ENCODE assay signal across 18 cellular contexts in the genomic region with DNA sequence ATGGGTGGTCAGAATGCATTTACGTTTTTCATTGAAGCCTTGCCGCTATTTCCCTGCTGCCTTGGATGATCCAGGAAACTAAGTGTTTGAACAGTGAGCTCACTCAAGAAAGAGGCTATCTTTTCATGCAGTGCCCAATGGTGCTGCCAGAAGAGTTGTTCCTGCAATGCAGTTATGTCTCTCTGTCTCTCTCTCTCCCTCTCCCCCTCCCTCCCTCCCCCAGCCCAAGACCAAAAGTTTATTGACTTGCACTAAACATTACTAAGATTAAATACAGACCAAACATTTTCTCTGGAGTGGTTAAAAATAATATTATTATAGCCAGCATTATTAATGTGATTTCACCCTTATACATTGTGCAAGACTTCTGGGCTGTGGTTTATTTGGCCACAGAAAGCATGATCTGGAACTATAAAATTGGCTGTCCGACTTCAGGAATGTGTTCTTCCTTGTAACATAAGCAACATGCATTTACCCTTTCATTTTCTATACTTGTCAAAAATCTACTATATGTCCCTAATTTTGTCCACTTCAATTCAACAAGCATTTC. TPM values are rescaled to one million over a fixed set of nuclear protein-coding genes. Genes with fewer than 3 reads are reported as not detected.
DNase-seq lines count a peak whose midpoint lies in the region; ATAC-seq, FAIRE-seq and TF ChIP-seq lines count a peak whose summit lies in the region.
"Had no signal": no experiment of that assay in that cellular context is flagged by ENCODE, and none has a peak within 500 bp of the region (broad histone marks: within the 10 kb centered on the region; RNA-seq: fewer than 3 reads in every experiment).

No MANE protein-coding gene starts in this region.

- no peak overlapping the region for H3K4me2 ChIP-seq in K562 (ENCODE audit: insufficient read depth, low read length)

- intact Hi-C loops in right cardiac atrium (cut with DNase I) (no loop called here), cardiac septum (cut with DNase I) (no loop called here), K562 (cut with micrococcal nuclease) (no loop called here), left lung (cut with DNase I) (no loop called here)

- H3K27ac ChIP-seq in right cardiac atrium (ENCODE audit: low read length) (peak overlapping the region; percentile 75), K562 (ENCODE audit: extremely low read depth, low read depth, low read length) (no peak overlapping the region), left lung (no peak overlapping the region)
- H3K27ac ChIP-seq: cardiac muscle cell, testis had no signal

- DNase-seq in right cardiac atrium (no peak), cardiac septum (ENCODE audit: low spot score) (no peak), K562 (ENCODE audit: extremely low read depth in 1 of 4, low spot score in 3 of 4) (no peak), left lung (no peak), amniotic stem cell (lab: John Stamatoyannopoulos, UW) (no peak), dermis blood vessel endothelial cell (no peak)
- DNase-seq: ACHN; activated CD8-positive, alpha-beta T cell treated with anti-CD3 and anti-CD28 coated beads, Interleukin-2, amount 10 ng/mL, durations not matched to agents 7 days and 5 days; KG1; NCI-H1694 treated with DMSO at 0.1 percent for 48 hours; NCI-H748 treated with DMSO at 0.1 percent for 48 hours; occipital lobe; Right ventricle myocardium superior; testis had no signal

- no peaks in the 10 kb centered on the region for H3K9me1 ChIP-seq in K562 (ENCODE audit: control insufficient read depth, insufficient read depth, low read length)

- H3K36me3 ChIP-seq in K562 (ENCODE audit: control insufficient read depth, insufficient read depth, low read length): no peaks in the 10 kb centered on the region
- H3K36me3 ChIP-seq in left lung: no peaks in the 10 kb centered on the region
- H3K36me3 ChIP-seq: cardiac muscle cell had no signal

- H3K9me3 ChIP-seq in right cardiac atrium (ENCODE audit: control insufficient read depth, low read length) (no peaks in the 10 kb centered on the region), K562 (replicated peaks; ENCODE audit: control insufficient read depth, insufficient read depth, low read depth, low read length) (no peaks in the 10 kb centered on the region), left lung (no peaks in the 10 kb centered on the region)
- H3K9me3 ChIP-seq: testis had no signal

- no peak overlapping the region for H3K9ac ChIP-seq in K562 (ENCODE audit: insufficient read depth in 1 of 2, low read depth in 2 of 2, low read length in 2 of 2)

- no peak overlapping the region for H2AFZ ChIP-seq in K562 (ENCODE audit: low read depth, low read length)

- no peaks in the 10 kb centered on the region for H3K27me3 ChIP-seq in right cardiac atrium (ENCODE audit: control insufficient read depth, insufficient read depth)
- H3K27me3 ChIP-seq in K562 (ENCODE audit: control insufficient read depth in 2 of 2, insufficient read depth in 2 of 2, low read length in 2 of 2): peaks cover 0 to 4% of the 10 kb centered on the region in 2 experiments; a peak in 2 of 5 replicates
- no peaks in the 10 kb centered on the region for H3K27me3 ChIP-seq in left lung
- H3K27me3 ChIP-seq: cardiac muscle cell, testis had no signal

- in situ Hi-C loops in K562 (cut with MboI): no loop called here

- no peaks in the 10 kb centered on the region for H4K20me1 ChIP-seq in K562 (replicated peaks; ENCODE audit: control insufficient read depth, insufficient read depth, low read length)

- no peak for TF ChIP-seq CTCF in K562 (IDR thresholded peaks at IDR 0.05 in 2 of 3, conservative IDR thresholded peaks at IDR 0.05 in 1 of 3; ENCODE audit: insufficient read depth in 2 of 3, low read depth in 1 of 3, low read length in 3 of 3)
- TF ChIP-seq CTCF in left lung (IDR thresholded peaks at IDR 0.05): no peak

- no peaks in the 10 kb centered on the region for H3K4me1 ChIP-seq in right cardiac atrium (ENCODE audit: control insufficient read depth, insufficient read depth, low read length)
- H3K4me1 ChIP-seq in K562 (replicated peaks in 1 of 2; ENCODE audit: control insufficient read depth in 2 of 2, insufficient read depth in 2 of 2, low read length in 2 of 2): no peaks in the 10 kb centered on the region; a peak in 1 of 5 replicates
- H3K4me1 ChIP-seq in left lung: peaks cover 0 to 16% of the 10 kb centered on the region in 2 donors
- H3K4me1 ChIP-seq: testis had no signal

- no peaks in the 10 kb centered on the region for H3K79me2 ChIP-seq in K562 (ENCODE audit: control insufficient read depth, insufficient read depth, low read length)

- ATAC-seq in right cardiac atrium (peak; percentile 33 to 61), K562 (no peak), left lung (peak; percentile 44), GM21367 (IDR thresholded peaks at IDR 0.05; ENCODE audit: unreplicated experiment) (no peak), esophagus mucosa (no peak)
- ATAC-seq: activated CD8-positive, alpha-beta T cell treated with anti-CD3 and anti-CD28 coated beads, Interleukin-2, amount 10 ng/mL, durations not matched to agents 7 days and 5 days had no signal

- TF ChIP-seq RAD21 in K562 (CRISPR knock-in tag; conservative IDR thresholded peaks at IDR 0.05 in 1 of 2, IDR thresholded peaks at IDR 0.05 in 1 of 2): no peak

- BruUV-seq in K562 (replicated peaks; lab: Mats Ljungman, UMichigan): no TSS peak

- peak; percentile 6 for FAIRE-seq in K562 (lab: Jason Lieb, UNC)
- FAIRE-seq: endothelial cell of umbilical vein had no signal

- H3K4me3 ChIP-seq in right cardiac atrium (ENCODE audit: low read length) (no peak overlapping the region), K562 (no peak overlapping the region), left lung (no peak overlapping the region)
- H3K4me3 ChIP-seq: cardiac muscle cell, testis had no signal

- TF ChIP-seq POLR2A in K562 (conservative IDR thresholded peaks at IDR 0.05): no peak

- CTCF ChIA-PET in K562 (lab: Yijun Ruan, JAX; ENCODE audit: low intra/inter-chr PET ratio): no interaction called here

- POLR2A ChIA-PET in K562 (lab: Yijun Ruan, JAX): interaction anchor here (0.6 kb wide), 1 partner anchor 286 kb away, joined by 3 read pairs; no protein-coding TSS in a partner anchor

- WGBS in right cardiac atrium: 48% methylated on average over 3 of the region's 3 CpGs
- WGBS in K562 (ENCODE audit: insufficient coverage, low coverage, missing lambda C conversion rate): 7% methylated on average over 3 of the region's 3 CpGs

- no peak for TF ChIP-seq EP300 in K562 (IDR thresholded peaks at IDR 0.05; ENCODE audit: low read length)

RNA-seq across cellular contexts. Expression of gene FUT4, which starts 6.6 kb away (rescaled TPM):
- total RNA-seq in right cardiac atrium (1 to 10 TPM; 2.0 to 2.9 (median 2.5) TPM), cardiac septum (2.4 TPM), K562 (2014; rRNA removed) (6.4 and 6.9 TPM in 2 replicates), K562 (2014; rRNA removed; fragmentation: Illumina TruSeq; extraction: Trizol) (4.9 and 5.2 TPM in 2 replicates), K562 (2015; rRNA removed; fragmentation: Illumina TruSeq; extraction: Trizol) (5.9 and 6.0 TPM in 2 replicates), K562 (2021) (8.7 and 8.9 TPM in 2 replicates), left lung (1 to 10 TPM; 6.2 to 7.3 TPM), dermis blood vessel endothelial cell (6.4 and 6.5 TPM in 2 replicates), esophagus mucosa (1.4 TPM)
- polyA plus RNA-seq in right cardiac atrium (1.2 TPM), K562 (2011; rRNA removed) (3.7 and 4.7 TPM in 2 replicates), K562 (2014; fragmentation: Illumina TruSeq; extraction: Trizol) (5.0 and 5.5 TPM in 2 replicates), K562 (2014; fragmentation: Nextera tagmentation; extraction: Ambion mirVana) (1 to 10 TPM; 1.1 to 1.4 TPM), K562 (2014; rRNA removed) (5.4 and 5.7 TPM in 2 replicates)
- total RNA-seq in K562 (2011; cell fraction: chromatin; rRNA removed; ENCODE audit: low replicate concordance): 5.6 and 7.5 TPM in 2 replicates
- total RNA-seq in K562 (2011; cell fraction: nucleolus; rRNA removed): 6.6 and 6.7 TPM in 2 replicates
- 7.6 and 10.2 TPM in 2 replicates for total RNA-seq in K562 (2011; cell fraction: nucleoplasm; rRNA removed)
- 2.8 and 5.2 TPM in 2 replicates for polyA plus RNA-seq in K562 (2011; cell fraction: cytosol; rRNA removed)
- 2.2 and 2.5 TPM in 2 replicates for polyA plus RNA-seq in K562 (2011; cell fraction: nucleus; rRNA removed)
- polyA plus RNA-seq in K562 (2012): 5.5 and 6.0 TPM in 2 replicates
- 6.2 and 6.5 TPM in 2 replicates for polyA minus RNA-seq in K562 (2011; rRNA and poly(A)+ RNA removed)
- 2.3 and 3.0 TPM in 2 replicates for polyA minus RNA-seq in K562 (2011; cell fraction: cytosol; rRNA and poly(A)+ RNA removed)
- 4.0 and 6.1 TPM in 2 replicates for polyA minus RNA-seq in K562 (2011; cell fraction: nucleus; rRNA and poly(A)+ RNA removed)

RNA-seq across cellular contexts. Expression of gene C11orf97, which starts 24.9 kb away (rescaled TPM):
- total RNA-seq in right cardiac atrium: not detected
- not detected for polyA plus RNA-seq in right cardiac atrium
- not detected for total RNA-seq in cardiac septum
- total RNA-seq in K562 (2011; cell fraction: chromatin; rRNA removed; ENCODE audit: low replicate concordance): not detected in 2 replicates
- not detected in 2 replicates for total RNA-seq in K562 (2011; cell fraction: nucleolus; rRNA removed)
- not detected in 2 replicates for total RNA-seq in K562 (2011; cell fraction: nucleoplasm; rRNA removed)
- not detected in 2 replicates for total RNA-seq in K562 (2014; rRNA removed)
- not detected in 2 replicates for total RNA-seq in K562 (2014; rRNA removed; fragmentation: Illumina TruSeq; extraction: Trizol)
- not detected in 2 replicates for total RNA-seq in K562 (2015; rRNA removed; fragmentation: Illumina TruSeq; extraction: Trizol)
- total RNA-seq in K562 (2021): not detected in 2 replicates
- not detected in 2 replicates for polyA plus RNA-seq in K562 (2011; rRNA removed)
- not detected in 2 replicates for polyA plus RNA-seq in K562 (2011; cell fraction: cytosol; rRNA removed)
- not detected in 2 replicates for polyA plus RNA-seq in K562 (2011; cell fraction: nucleus; rRNA removed)
- not detected in 2 replicates for polyA plus RNA-seq in K562 (2012)
- not detected in 2 replicates for polyA plus RNA-seq in K562 (2014; fragmentation: Illumina TruSeq; extraction: Trizol)
- polyA plus RNA-seq in K562 (2014; fragmentation: Nextera tagmentation; extraction: Ambion mirVana): not detected
- polyA plus RNA-seq in K562 (2014; rRNA removed): not detected in 2 replicates
- not detected in 2 replicates for polyA minus RNA-seq in K562 (2011; rRNA and poly(A)+ RNA removed)
- not detected in 2 replicates for polyA minus RNA-seq in K562 (2011; cell fraction: cytosol; rRNA and poly(A)+ RNA removed)
- polyA minus RNA-seq in K562 (2011; cell fraction: nucleus; rRNA and poly(A)+ RNA removed): not detected in 2 replicates
- 1 to 10 TPM in 1 of 2 donors, not detected in 1; 1.8 TPM for total RNA-seq in left lung
- not detected in 2 replicates for total RNA-seq in dermis blood vessel endothelial cell
- total RNA-seq in esophagus mucosa: not detected
- total RNA-seq: activated CD8-positive, alpha-beta T cell treated with anti-CD3 and anti-CD28 coated beads, Interleukin-2, amount 10 ng/mL, durations not matched to agents 7 days and 5 days; cardiac muscle cell; endothelial cell of umbilical vein; occipital lobe; Right ventricle myocardium superior had no signal
- polyA plus RNA-seq: cardiac muscle cell, endothelial cell of umbilical vein had no signal

RNA-seq across cellular contexts. Expression of gene PIWIL4, which starts 30.0 kb away (rescaled TPM):
- total RNA-seq in right cardiac atrium (1 to 10 TPM; 1.1 to 3.5 (median 1.8) TPM), cardiac septum (1.8 TPM), K562 (2014; rRNA removed) (9.5 and 10.9 TPM in 2 replicates), K562 (2014; rRNA removed; fragmentation: Illumina TruSeq; extraction: Trizol) (14.9 and 16.0 TPM in 2 replicates), K562 (2015; rRNA removed; fragmentation: Illumina TruSeq; extraction: Trizol) (12.9 and 13.6 TPM in 2 replicates), K562 (2021) (10.2 and 10.5 TPM in 2 replicates), left lung (1 to 10 TPM; 1.3 to 2.7 TPM), dermis blood vessel endothelial cell (0.79 and 1.2 TPM in 2 replicates), esophagus mucosa (0.80 TPM)
- polyA plus RNA-seq in right cardiac atrium (1.6 TPM), K562 (2011; rRNA removed) (1.5 and 6.3 TPM in 2 replicates), K562 (2014; fragmentation: Illumina TruSeq; extraction: Trizol) (15.5 and 17.0 TPM in 2 replicates), K562 (2014; fragmentation: Nextera tagmentation; extraction: Ambion mirVana) (10 to 100 TPM in 1 of 2 experiments, 1 to 10 TPM in 1; 8.4 to 10.8 TPM), K562 (2014; rRNA removed) (13.5 and 16.5 TPM in 2 replicates)
- 7.7 and 17.4 TPM in 2 replicates for total RNA-seq in K562 (2011; cell fraction: chromatin; rRNA removed; ENCODE audit: low replicate concordance)
- 6.2 and 6.4 TPM in 2 replicates for total RNA-seq in K562 (2011; cell fraction: nucleolus; rRNA removed)
- total RNA-seq in K562 (2011; cell fraction: nucleoplasm; rRNA removed): 4.4 and 6.3 TPM in 2 replicates
- 0.84 and 4.6 TPM in 2 replicates for polyA plus RNA-seq in K562 (2011; cell fraction: cytosol; rRNA removed)
- 2.2 and 9.7 TPM in 2 replicates for polyA plus RNA-seq in K562 (2011; cell fraction: nucleus; rRNA removed)
- 9.6 and 10.5 TPM in 2 replicates for polyA plus RNA-seq in K562 (2012)
- 1.2 and 7.7 TPM in 2 replicates for polyA minus RNA-seq in K562 (2011; rRNA and poly(A)+ RNA removed)
- polyA minus RNA-seq in K562 (2011; cell fraction: cytosol; rRNA and poly(A)+ RNA removed): 0.91 and 2.3 TPM in 2 replicates
- 2.2 and 4.4 TPM in 2 replicates for polyA minus RNA-seq in K562 (2011; cell fraction: nucleus; rRNA and poly(A)+ RNA removed)

RNA-seq across cellular contexts. Expression of gene ANKRD49, which starts 43.3 kb away (rescaled TPM):
- total RNA-seq in right cardiac atrium (1 to 10 TPM; 5.4 to 8.6 (median 6.6) TPM), cardiac septum (6.4 TPM), K562 (2014; rRNA removed) (13.4 and 17.1 TPM in 2 replicates), K562 (2014; rRNA removed; fragmentation: Illumina TruSeq; extraction: Trizol) (30.6 and 39.4 TPM in 2 replicates), K562 (2015; rRNA removed; fragmentation: Illumina TruSeq; extraction: Trizol) (32.0 and 32.2 TPM in 2 replicates), K562 (2021) (16.7 and 17.0 TPM in 2 replicates), left lung (10 to 100 TPM in 1 of 2 donors, 1 to 10 TPM in 1; 9.8 to 13.1 TPM), dermis blood vessel endothelial cell (11.2 and 15.7 TPM in 2 replicates), esophagus mucosa (7.0 TPM)
- polyA plus RNA-seq in right cardiac atrium (6.8 TPM), K562 (2011; rRNA removed) (37.4 and 38.7 TPM in 2 replicates), K562 (2014; fragmentation: Illumina TruSeq; extraction: Trizol) (29.3 and 36.4 TPM in 2 replicates), K562 (2014; fragmentation: Nextera tagmentation; extraction: Ambion mirVana) (10 to 100 TPM; 28.8 to 43.5 TPM), K562 (2014; rRNA removed) (26.2 and 31.2 TPM in 2 replicates)
- total RNA-seq in K562 (2011; cell fraction: chromatin; rRNA removed; ENCODE audit: low replicate concordance): 7.3 and 25.9 TPM in 2 replicates
- 3.8 and 7.8 TPM in 2 replicates for total RNA-seq in K562 (2011; cell fraction: nucleolus; rRNA removed)
- 10.2 and 17.6 TPM in 2 replicates for total RNA-seq in K562 (2011; cell fraction: nucleoplasm; rRNA removed)
- 9.4 and 14.8 TPM in 2 replicates for polyA plus RNA-seq in K562 (2011; cell fraction: cytosol; rRNA removed)
- 26.4 and 43.0 TPM in 2 replicates for polyA plus RNA-seq in K562 (2011; cell fraction: nucleus; rRNA removed)
- polyA plus RNA-seq in K562 (2012): 16.3 and 20.2 TPM in 2 replicates
- polyA minus RNA-seq in K562 (2011; rRNA and poly(A)+ RNA removed): 15.1 and 16.6 TPM in 2 replicates
- 4.2 and 8.3 TPM in 2 replicates for polyA minus RNA-seq in K562 (2011; cell fraction: cytosol; rRNA and poly(A)+ RNA removed)
- 10.2 and 24.4 TPM in 2 replicates for polyA minus RNA-seq in K562 (2011; cell fraction: nucleus; rRNA and poly(A)+ RNA removed)

RNA-seq across cellular contexts. Expression of gene MRE11, which starts 43.5 kb away (rescaled TPM):
- total RNA-seq in right cardiac atrium: 10 to 100 TPM in 3 of 4 donors, 1 to 10 TPM in 1; 9.5 to 11.0 (median 10.9) TPM
- 3.0 TPM for polyA plus RNA-seq in right cardiac atrium
- total RNA-seq in cardiac septum: 8.7 TPM
- total RNA-seq in K562 (2011; cell fraction: chromatin; rRNA removed; ENCODE audit: low replicate concordance): 31.5 and 107 TPM in 2 replicates
- 10.5 and 11.2 TPM in 2 replicates for total RNA-seq in K562 (2011; cell fraction: nucleolus; rRNA removed)
- total RNA-seq in K562 (2011; cell fraction: nucleoplasm; rRNA removed): 27.4 and 33.7 TPM in 2 replicates
- 18.3 and 21.3 TPM in 2 replicates for total RNA-seq in K562 (2014; rRNA removed)
- total RNA-seq in K562 (2014; rRNA removed; fragmentation: Illumina TruSeq; extraction: Trizol): 45.2 and 59.6 TPM in 2 replicates
- 29.1 and 34.1 TPM in 2 replicates for total RNA-seq in K562 (2015; rRNA removed; fragmentation: Illumina TruSeq; extraction: Trizol)
- total RNA-seq in K562 (2021): 30.4 and 34.1 TPM in 2 replicates
- polyA plus RNA-seq in K562 (2011; rRNA removed): 19.9 and 28.4 TPM in 2 replicates
- polyA plus RNA-seq in K562 (2011; cell fraction: cytosol; rRNA removed): 3.9 and 7.2 TPM in 2 replicates
- polyA plus RNA-seq in K562 (2011; cell fraction: nucleus; rRNA removed): 19.7 and 20.9 TPM in 2 replicates
- 18.7 and 20.0 TPM in 2 replicates for polyA plus RNA-seq in K562 (2012)
- 30.3 and 30.9 TPM in 2 replicates for polyA plus RNA-seq in K562 (2014; fragmentation: Illumina TruSeq; extraction: Trizol)
- polyA plus RNA-seq in K562 (2014; fragmentation: Nextera tagmentation; extraction: Ambion mirVana): 10 to 100 TPM; 21.0 to 29.1 TPM
- 22.9 and 27.4 TPM in 2 replicates for polyA plus RNA-seq in K562 (2014; rRNA removed)
- polyA minus RNA-seq in K562 (2011; rRNA and poly(A)+ RNA removed): 48.7 and 53.2 TPM in 2 replicates
- 12.4 and 15.9 TPM in 2 replicates for polyA minus RNA-seq in K562 (2011; cell fraction: cytosol; rRNA and poly(A)+ RNA removed)
- polyA minus RNA-seq in K562 (2011; cell fraction: nucleus; rRNA and poly(A)+ RNA removed): 32.0 and 42.8 TPM in 2 replicates
- 10 to 100 TPM; 15.5 to 20.8 TPM for total RNA-seq in left lung
- total RNA-seq in dermis blood vessel endothelial cell: 14.0 and 19.6 TPM in 2 replicates
- 13.3 TPM for total RNA-seq in esophagus mucosa

Comparison
In these comparisons a context has a peak if more than half of its experiments do, and no peak if none do; other contexts are left out.
1. ATAC-seq: peak in right cardiac atrium (2 of 2) and left lung (single experiment); none in K562 (single experiment), GM21367 (single experiment) and esophagus mucosa (single experiment).